In genomic region chr11:103650330-103650729, GRCh38 we compare ENCODE assay signal across 31 cellular contexts.
"Had no signal": no experiment of that assay in that cellular context is flagged by ENCODE, and none has a peak within 500 bp of the region (broad histone marks: within the 10 kb centered on the region; RNA-seq: fewer than 3 reads in every experiment).

No MANE protein-coding gene starts in this region.

- H3K27ac Mint-ChIP-seq: activated CD4-positive, alpha-beta memory T cell treated with anti-CD3 and anti-CD28 coated beads for 36 hours; activated CD4-positive, alpha-beta T cell treated with anti-CD3 and anti-CD28 coated beads for 36 hours; activated CD4-positive, alpha-beta T cell treated with anti-CD3 and anti-CD28 coated beads, Interleukin-2, amount 10 ng/mL, durations not matched to agents 24 days and 14 days; activated CD8-positive, alpha-beta T cell treated with anti-CD3 and anti-CD28 coated beads, Interleukin-2, amount 10 ng/mL, durations not matched to agents 7 days and 5 days; activated naive CD4-positive, alpha-beta T cell treated with anti-CD3 and anti-CD28 coated beads, Interleukin-2, amount 10 ng/mL, durations not matched to agents 7 days and 5 days; activated naive CD4-positive, alpha-beta T cell treated with anti-CD3 and anti-CD28 coated beads, Interleukin-2, amount 50 U/mL, for 72 hours; activated naive CD8-positive, alpha-beta T cell treated with anti-CD3 and anti-CD28 coated beads, Interleukin-2, amount 10 ng/mL, durations not matched to agents 7 days and 5 days; activated T-cell treated with anti-CD3 and anti-CD28 coated beads, Interleukin-2, amount 50 U/mL, for 24 hours; activated T-cell treated with anti-CD3 and anti-CD28 coated beads, Interleukin-2, amount 50 U/mL, for 72 hours; dendritic cell treated with granulocyte-macrophage colony-stimulating factor and Interleukin-4, amounts not matched to agents 40 ng/mL and 50 ng/mL, for 4 days; endodermal cell; T-helper 2 cell treated with Interferon-gamma antibody and Interleukin-4, amounts not matched to agents 5 μg/mL and 100 μg/mL, for 36 hours had no signal

- H3K4me1 ChIP-seq: ascending aorta, heart left ventricle had no signal

- DNase-seq: activated CD4-positive, alpha-beta memory T cell treated with anti-CD3 and anti-CD28 coated beads for 36 hours; activated CD4-positive, alpha-beta T cell treated with anti-CD3 and anti-CD28 coated beads for 36 hours; activated CD4-positive, alpha-beta T cell treated with anti-CD3 and anti-CD28 coated beads, Interleukin-2, amount 10 ng/mL, durations not matched to agents 24 days and 14 days; activated CD4-positive, CD25-positive, alpha-beta regulatory T cell; activated CD4-positive, CD25-positive, alpha-beta regulatory T cell treated with anti-CD3 and anti-CD28 coated beads, Interleukin-2, amount 50 U/mL, for 72 hours; activated CD8-positive, alpha-beta memory T cell treated with anti-CD3 and anti-CD28 coated beads, Interleukin-2, amount 50 U/mL, for 48 hours; activated CD8-positive, alpha-beta T cell treated with anti-CD3 and anti-CD28 coated beads, Interleukin-2, amount 10 ng/mL, durations not matched to agents 7 days and 5 days; activated gamma-delta T cell; activated naive CD4-positive, alpha-beta T cell; activated naive CD4-positive, alpha-beta T cell treated with anti-CD3 and anti-CD28 coated beads, Interleukin-2, amount 10 ng/mL, durations not matched to agents 7 days and 5 days; activated naive CD8-positive, alpha-beta T cell treated with anti-CD3 and anti-CD28 coated beads, Interleukin-2, amount 10 ng/mL, durations not matched to agents 7 days and 5 days; activated T-cell treated with anti-CD3 and anti-CD28 coated beads for 4 hours; activated T-cell treated with anti-CD3 and anti-CD28 coated beads, Interleukin-2, amount 50 U/mL, for 24 hours; activated T-cell treated with anti-CD3 and anti-CD28 coated beads, Interleukin-2, amount 50 U/mL, for 72 hours; brain microvascular endothelial cell; dorsolateral prefrontal cortex; effector memory CD4-positive, alpha-beta T cell; endodermal cell; foreskin fibroblast; heart left ventricle; hypothalamus; T1000 had no signal

- H3K4me3 ChIP-seq: ascending aorta, coronary artery, dorsolateral prefrontal cortex, heart left ventricle had no signal

- H3K27ac ChIP-seq: ascending aorta, brain microvascular endothelial cell, coronary artery, dorsolateral prefrontal cortex, heart left ventricle had no signal

- H3K9me3 ChIP-seq: ascending aorta had no signal

- H3K4me3 Mint-ChIP-seq: activated CD4-positive, alpha-beta memory T cell treated with anti-CD3 and anti-CD28 coated beads for 36 hours; activated CD4-positive, alpha-beta T cell treated with anti-CD3 and anti-CD28 coated beads for 36 hours; activated CD4-positive, alpha-beta T cell treated with anti-CD3 and anti-CD28 coated beads, Interleukin-2, amount 10 ng/mL, durations not matched to agents 24 days and 14 days; activated CD8-positive, alpha-beta T cell treated with anti-CD3 and anti-CD28 coated beads, Interleukin-2, amount 10 ng/mL, durations not matched to agents 7 days and 5 days; activated naive CD4-positive, alpha-beta T cell treated with anti-CD3 and anti-CD28 coated beads, Interleukin-2, amount 10 ng/mL, durations not matched to agents 7 days and 5 days; activated naive CD8-positive, alpha-beta T cell treated with anti-CD3 and anti-CD28 coated beads, Interleukin-2, amount 10 ng/mL, durations not matched to agents 7 days and 5 days; activated T-cell treated with anti-CD3 and anti-CD28 coated beads, Interleukin-2, amount 50 U/mL, for 24 hours; activated T-cell treated with anti-CD3 and anti-CD28 coated beads, Interleukin-2, amount 50 U/mL, for 72 hours; central memory CD8-positive, alpha-beta T cell; dendritic cell treated with granulocyte-macrophage colony-stimulating factor and Interleukin-4, amounts not matched to agents 40 ng/mL and 50 ng/mL, for 4 days; endodermal cell; T-helper 2 cell treated with Interferon-gamma antibody and Interleukin-4, amounts not matched to agents 5 μg/mL and 100 μg/mL, for 36 hours had no signal

- H3K27me3 Mint-ChIP-seq: activated CD4-positive, alpha-beta memory T cell treated with anti-CD3 and anti-CD28 coated beads for 36 hours; activated CD4-positive, alpha-beta T cell treated with anti-CD3 and anti-CD28 coated beads for 36 hours; activated CD4-positive, alpha-beta T cell treated with anti-CD3 and anti-CD28 coated beads, Interleukin-2, amount 10 ng/mL, durations not matched to agents 24 days and 14 days; activated naive CD4-positive, alpha-beta T cell treated with anti-CD3 and anti-CD28 coated beads, Interleukin-2, amount 10 ng/mL, durations not matched to agents 7 days and 5 days; activated T-cell treated with anti-CD3 and anti-CD28 coated beads, Interleukin-2, amount 50 U/mL, for 24 hours; central memory CD8-positive, alpha-beta T cell; dendritic cell treated with granulocyte-macrophage colony-stimulating factor and Interleukin-4, amounts not matched to agents 40 ng/mL and 50 ng/mL, for 4 days had no signal

- ATAC-seq: activated CD4-positive, alpha-beta T cell treated with anti-CD3 and anti-CD28 coated beads for 36 hours; activated CD8-positive, alpha-beta T cell treated with anti-CD3 and anti-CD28 coated beads, Interleukin-2, amount 10 ng/mL, durations not matched to agents 7 days and 5 days; activated naive CD4-positive, alpha-beta T cell treated with anti-CD3 and anti-CD28 coated beads, Interleukin-2, amount 50 U/mL, for 72 hours; activated T-cell treated with anti-CD3 and anti-CD28 coated beads, Interleukin-2, amount 50 U/mL, for 72 hours; esophagus mucosa; heart left ventricle had no signal

- H3K36me3 Mint-ChIP-seq: activated CD4-positive, alpha-beta memory T cell treated with anti-CD3 and anti-CD28 coated beads for 36 hours; activated naive CD4-positive, alpha-beta T cell treated with anti-CD3 and anti-CD28 coated beads, Interleukin-2, amount 10 ng/mL, durations not matched to agents 7 days and 5 days; activated naive CD8-positive, alpha-beta T cell treated with anti-CD3 and anti-CD28 coated beads, Interleukin-2, amount 10 ng/mL, durations not matched to agents 7 days and 5 days had no signal

- H3K27me3 ChIP-seq: ascending aorta, brain microvascular endothelial cell, dorsolateral prefrontal cortex, heart left ventricle had no signal

- H3K4me1 Mint-ChIP-seq: activated CD4-positive, alpha-beta T cell treated with anti-CD3 and anti-CD28 coated beads for 36 hours; activated CD4-positive, alpha-beta T cell treated with anti-CD3 and anti-CD28 coated beads, Interleukin-2, amount 10 ng/mL, durations not matched to agents 24 days and 14 days; activated naive CD4-positive, alpha-beta T cell treated with anti-CD3 and anti-CD28 coated beads, Interleukin-2, amount 10 ng/mL, durations not matched to agents 7 days and 5 days; activated naive CD8-positive, alpha-beta T cell treated with anti-CD3 and anti-CD28 coated beads, Interleukin-2, amount 10 ng/mL, durations not matched to agents 7 days and 5 days; central memory CD8-positive, alpha-beta T cell; endodermal cell had no signal

- H3K36me3 ChIP-seq: ascending aorta, brain microvascular endothelial cell, heart left ventricle had no signal

- H3K9me3 Mint-ChIP-seq: T-helper 2 cell treated with Interferon-gamma antibody and Interleukin-4, amounts not matched to agents 5 μg/mL and 100 μg/mL, for 36 hours had no signal

- FAIRE-seq: bronchial epithelial cell, frontal cortex had no signal
